ENCODE assay signal across 1 cellular context in genomic region chr3:183349421-183350157, GRCh38.
TF ChIP-seq lines count a peak whose summit lies in the region.

No MANE protein-coding gene starts in this region.

TF ChIP-seq in K562, 482 proteins besides CTCF, POLR2A, EP300 and RAD21 (continued from another document):
- TF ChIP-seq CREB5 (CRISPR knock-in tag; IDR thresholded peaks at IDR 0.05) (no peak), ZNF707 (CRISPR knock-in tag; conservative IDR thresholded peaks at IDR 0.05) (no peak), ZFPM2 (CRISPR knock-in tag; IDR thresholded peaks at IDR 0.05) (no peak), RBM17 (IDR thresholded peaks at IDR 0.05; ENCODE audit: borderline replicate concordance, low read depth, low read length) (no peak), E2F6 (IDR thresholded peaks at IDR 0.05; ENCODE audit: borderline replicate concordance in 1 of 2, extremely low read depth in 1 of 2, insufficient read depth in 1 of 2, insufficient read length in 1 of 2, low read depth in 1 of 2, low read length in 1 of 2, poor library complexity in 1 of 2, severe bottlenecking in 1 of 2) (no peak), NEUROD1 (IDR thresholded peaks at IDR 0.05; ENCODE audit: borderline replicate concordance, low read depth, low read length, partially characterized antibody) (no peak), TCF7L2 (IDR thresholded peaks at IDR 0.05; ENCODE audit: low read depth, low read length) (no peak), ESRRB (CRISPR knock-in tag; IDR thresholded peaks at IDR 0.05; ENCODE audit: borderline replicate concordance) (no peak), ZNF280B (CRISPR knock-in tag; IDR thresholded peaks at IDR 0.05) (no peak), ZNF668 (CRISPR knock-in tag; IDR thresholded peaks at IDR 0.05) (no peak), RB1 (IDR thresholded peaks at IDR 0.05; ENCODE audit: low read depth) (no peak), MAFG (tag; conservative IDR thresholded peaks at IDR 0.05) (0 out of 2 replicates have a peak, but pooled peaks have one; percentile 20), C11orf30 (IDR thresholded peaks at IDR 0.05; ENCODE audit: low read depth) (peak; percentile 56; the same call in 1 of the 2 replicates), ZNF551 (CRISPR knock-in tag; IDR thresholded peaks at IDR 0.05) (no peak), THAP7 (CRISPR knock-in tag; IDR thresholded peaks at IDR 0.05) (no peak), ATF2 (CRISPR knock-in tag; IDR thresholded peaks at IDR 0.05) (no peak), ELF1 (tag; IDR thresholded peaks at IDR 0.05) (no peak), TFAP4 (CRISPR knock-in tag; IDR thresholded peaks at IDR 0.05; ENCODE audit: borderline replicate concordance) (no peak), ZNF766 (CRISPR knock-in tag; conservative IDR thresholded peaks at IDR 0.05) (no peak; the same call in 1 of the 2 replicates), TAF9B (IDR thresholded peaks at IDR 0.05; ENCODE audit: partially characterized antibody) (no peak), CBX5 (IDR thresholded peaks at IDR 0.05; ENCODE audit: borderline replicate concordance, low read depth) (no peak), KDM1A (IDR thresholded peaks at IDR 0.05) (no peak), SETDB1 (IDR thresholded peaks at IDR 0.05; ENCODE audit: low read length) (no peak), ELK3 (CRISPR knock-in tag; IDR thresholded peaks at IDR 0.05) (no peak), KLF6 (CRISPR knock-in tag; IDR thresholded peaks at IDR 0.05; ENCODE audit: borderline replicate concordance) (no peak), HOXB6 (CRISPR knock-in tag; IDR thresholded peaks at IDR 0.05; ENCODE audit: borderline replicate concordance) (no peak), ZMIZ1 (IDR thresholded peaks at IDR 0.05; ENCODE audit: low read depth in 2 of 2, low read length in 2 of 2) (no peak), EGR1 (conservative IDR thresholded peaks at IDR 0.05) (no peak), CGGBP1 (CRISPR knock-in tag; IDR thresholded peaks at IDR 0.05) (no peak), MBD2 (IDR thresholded peaks at IDR 0.05; ENCODE audit: borderline replicate concordance, low read depth) (no peak), CREB1 (IDR thresholded peaks at IDR 0.05) (no peak), CREB1 (CRISPR knock-in tag; IDR thresholded peaks at IDR 0.05) (no peak), TEAD4 (IDR thresholded peaks at IDR 0.05; ENCODE audit: low read length) (peak; percentile 35; the same call in 1 of the 2 replicates), TEAD4 (CRISPR knock-in tag; IDR thresholded peaks at IDR 0.05; ENCODE audit: borderline replicate concordance) (no peak), POLR2G (IDR thresholded peaks at IDR 0.05; ENCODE audit: low read depth, low read length) (no peak)
TF ChIP-seq in K562: peak in this region for 23.
